In genomic region chr16:28553776-28554633, GRCh38 we compare ENCODE assay signal across 8 cellular contexts. TPM values are rescaled to one million over a fixed set of nuclear protein-coding genes. Genes with fewer than 3 reads are reported as not detected.
DNase-seq lines count a peak whose midpoint lies in the region; ATAC-seq and TF ChIP-seq lines count a peak whose summit lies in the region.

SGF29 (plus strand) TSS chr16:28553920; CDS start chr16:28581070, 27,150 bp downstream.

- no peaks in the 10 kb centered on the region for H4K20me1 ChIP-seq in BLaER1

- peak; percentile 77 for ATAC-seq in HG03442 (IDR thresholded peaks at IDR 0.05; ENCODE audit: unreplicated experiment)
- peak; percentile 91 for ATAC-seq in left colon

- peak within 1 kb of the TSS; percentile 93 for H3K4me2 ChIP-seq in BLaER1

- DNase-seq in GM19238 (ENCODE audit: insufficient read length, low spot score) (peak; percentile 90), NCI-H526 (lab: John Stamatoyannopoulos, UW) (peak; percentile 76 to 95), colonic mucosa (peak; percentile 94), left colon (peak; percentile 93 to 96)
- DNase-seq in activated CD4-positive, alpha-beta T cell treated with anti-CD3 and anti-CD28 coated beads for 48 hours: peak; percentile 95
- DNase-seq in stimulated activated CD4-positive, alpha-beta T cell treated with anti-CD3 and anti-CD28 coated beads, Interleukin-1b, Interleukin-23, amount 100 ng/mL, for 48 hours: peak; percentile 94

- H3K27ac ChIP-seq in BLaER1 (peak within 1 kb of the TSS; percentile 95), colonic mucosa (peak within 1 kb of the TSS; percentile 97)

- H3K27me3 ChIP-seq in BLaER1 (no peaks in the 10 kb centered on the region), colonic mucosa (no peaks in the 10 kb centered on the region)

- no peak for TF ChIP-seq CTCF in colonic mucosa (IDR thresholded peaks at IDR 0.05)

- peaks cover 31% of the 10 kb centered on the region for H3K36me3 ChIP-seq in BLaER1
- H3K36me3 ChIP-seq in colonic mucosa: no peaks in the 10 kb centered on the region

- intact Hi-C loops in colonic mucosa (cut with DNase I) (no loop called here), left colon (cut with DNase I, micrococcal nuclease) (no loop called here)

- H3K9ac ChIP-seq in BLaER1 (peak within 1 kb of the TSS; percentile 94), colonic mucosa (ENCODE audit: low read depth in 2 of 2, low read length in 2 of 2) (peak within 1 kb of the TSS; percentile 72 to 78)

- H3K4me3 ChIP-seq in BLaER1 (peak within 1 kb of the TSS; percentile 72), colonic mucosa (peak within 1 kb of the TSS; percentile 51)

- peaks cover 3% of the 10 kb centered on the region for H3K9me3 ChIP-seq in BLaER1
- no peaks in the 10 kb centered on the region for H3K9me3 ChIP-seq in colonic mucosa

- H3K4me1 ChIP-seq in BLaER1: peaks cover 25% of the 10 kb centered on the region
- peaks cover 4% of the 10 kb centered on the region for H3K4me1 ChIP-seq in colonic mucosa

RNA-seq across cellular contexts. Expression of gene SGF29, which starts in this region (rescaled TPM):
- total RNA-seq in colonic mucosa (10 to 100 TPM; 17.4 to 19.3 TPM), left colon (10 to 100 TPM; 21.7 to 26.4 TPM)

Comparison
In these comparisons a context has a peak if more than half of its experiments do, and no peak if none do; other contexts are left out.
1. Peak in every context shown above with its lines: DNase-seq, ATAC-seq, H3K4me3 ChIP-seq and H3K27ac ChIP-seq.